Comparison of ENCODE assay signal across 9 cellular contexts in the genomic region with DNA sequence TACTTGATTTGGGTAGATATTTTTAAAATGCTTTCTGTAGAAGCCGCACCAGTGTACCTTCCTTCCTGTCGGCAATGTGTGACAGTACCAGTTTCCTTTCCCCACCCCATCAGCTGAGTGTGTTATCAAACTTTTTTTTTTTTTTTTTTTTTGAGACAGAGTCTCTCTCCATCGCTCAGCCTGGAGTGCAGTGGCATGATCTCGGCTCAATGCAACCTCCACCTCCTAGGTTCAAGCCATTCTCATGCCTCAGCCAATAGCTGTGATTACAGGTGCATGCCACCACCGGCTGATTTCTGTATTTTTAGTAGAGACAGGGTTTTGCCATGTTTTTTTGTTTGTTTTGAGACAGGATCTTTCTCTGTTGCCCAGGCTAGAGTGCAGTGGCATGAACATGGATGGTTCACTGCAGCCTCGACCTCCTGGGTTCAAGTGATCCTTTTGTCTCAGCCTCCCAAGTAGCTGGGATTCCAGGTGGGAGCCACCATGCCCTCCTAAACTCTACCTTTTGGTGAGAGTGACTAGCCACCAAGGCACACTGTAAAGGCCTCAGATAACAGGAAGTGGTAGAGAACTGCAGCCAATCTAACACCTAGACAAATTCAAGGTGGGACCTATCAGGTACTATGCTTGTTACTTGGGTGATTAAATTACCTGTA. TPM values are rescaled to one million over a fixed set of nuclear protein-coding genes. Genes with fewer than 3 reads are reported as not detected.
DNase-seq lines count a peak whose midpoint lies in the region; ATAC-seq, FAIRE-seq and TF ChIP-seq lines count a peak whose summit lies in the region.
"Had no signal": no experiment of that assay in that cellular context is flagged by ENCODE, and none has a peak within 500 bp of the region (broad histone marks: within the 10 kb centered on the region; RNA-seq: fewer than 3 reads in every experiment).

No MANE protein-coding gene starts in this region.

- no peaks in the 10 kb centered on the region for H3K36me3 ChIP-seq in lower lobe of right lung

- H3K9me3 ChIP-seq in lower lobe of right lung = no peaks in the 10 kb centered on the region

- no peak for TF ChIP-seq POLR2A in GM12891 (IDR thresholded peaks at IDR 0.05; ENCODE audit: low read depth, low read length)

- H3K27me3 ChIP-seq in lower lobe of right lung (ENCODE audit: low read depth) = no peaks in the 10 kb centered on the region

- DNase-seq in GM12891 (ENCODE audit: insufficient read length, low spot score) = no peak
- DNase-seq in activated CD8-positive, alpha-beta memory T cell treated with anti-CD3 and anti-CD28 coated beads, Interleukin-2, amount 50 U/mL, for 4 hours = peak; percentile 36
- DNase-seq in lower lobe of right lung = no peak
- no peak for DNase-seq in NCI-H510A treated with DMSO at 0.1 percent for 48 hours (lab: John Stamatoyannopoulos, UW)
- no peak for DNase-seq in NCI-H524 treated with DMSO at 0.1 percent for 48 hours (lab: John Stamatoyannopoulos, UW)
- DNase-seq: NCI-H2107 had no signal

- TF ChIP-seq CTCF in lower lobe of right lung (IDR thresholded peaks at IDR 0.05) = no peak

- no peak for FAIRE-seq in GM12891 (lab: Jason Lieb, UNC)

- H3K4me1 ChIP-seq in lower lobe of right lung = peaks cover 14% of the 10 kb centered on the region

- ATAC-seq in HG03378 (IDR thresholded peaks at IDR 0.05; ENCODE audit: unreplicated experiment) (peak; percentile 42), lower lobe of right lung (peak; percentile 27 to 59), GM21737 (IDR thresholded peaks at IDR 0.05; ENCODE audit: unreplicated experiment) (no peak), GM18868 (IDR thresholded peaks at IDR 0.05; ENCODE audit: unreplicated experiment) (no peak)

- intact Hi-C loops in lower lobe of right lung (cut with DNase I) = no loop called here

- H3K27ac ChIP-seq in lower lobe of right lung = peak overlapping the region; percentile 49

- H3K4me3 ChIP-seq in lower lobe of right lung = no peak overlapping the region

TF ChIP-seq in GM12891, 5 proteins besides CTCF, POLR2A, EP300 and RAD21:
- no peak for TF ChIP-seq TAF1 (IDR thresholded peaks at IDR 0.05; ENCODE audit: low read depth, low read length)
- no peak for TF ChIP-seq PAX5 (IDR thresholded peaks at IDR 0.05; ENCODE audit: insufficient read depth, low read length, severe bottlenecking)
- TF ChIP-seq POLR2AphosphoS5 (IDR thresholded peaks at IDR 0.05; ENCODE audit: low read depth, low read length) = no peak
- TF ChIP-seq POU2F2 (IDR thresholded peaks at IDR 0.05; ENCODE audit: low read depth, low read length) = no peak
- TF ChIP-seq SPI1 (IDR thresholded peaks at IDR 0.05; ENCODE audit: low read depth, low read length) = peak; percentile 62

RNA-seq across cellular contexts. Expression of gene DAXX, which starts 21.3 kb away (rescaled TPM):
- polyA plus RNA-seq in GM12891 (2012; ENCODE audit: low read depth, missing spikeins) = 35.0 TPM
- total RNA-seq in lower lobe of right lung = 36.0 TPM

RNA-seq across cellular contexts. Expression of gene ZBTB22, which starts 26.5 kb away (rescaled TPM):
- 8.5 TPM for polyA plus RNA-seq in GM12891 (2012; ENCODE audit: low read depth, missing spikeins)
- total RNA-seq in lower lobe of right lung = 27.5 TPM

RNA-seq across cellular contexts. Expression of gene TAPBP, which starts 30.2 kb away (rescaled TPM):
- 48.1 TPM for polyA plus RNA-seq in GM12891 (2012; ENCODE audit: low read depth, missing spikeins)
- 206 TPM for total RNA-seq in lower lobe of right lung

RNA-seq across cellular contexts. Expression of gene RGL2, which starts 45.3 kb away (rescaled TPM):
- polyA plus RNA-seq in GM12891 (2012; ENCODE audit: low read depth, missing spikeins) = 16.3 TPM
- total RNA-seq in lower lobe of right lung = 117 TPM

RNA-seq across cellular contexts. Expression of gene KIFC1, which starts 47.5 kb away (rescaled TPM):
- polyA plus RNA-seq in GM12891 (2012; ENCODE audit: low read depth, missing spikeins) = 29.0 TPM
- total RNA-seq in lower lobe of right lung = 2.7 TPM

Comparison
In these comparisons a context has a peak if more than half of its experiments do, and no peak if none do; other contexts are left out.
1. ATAC-seq: peak in HG03378 (single experiment) and lower lobe of right lung (2 of 2); none in GM21737 (single experiment) and GM18868 (single experiment).